8 cellular contexts compared by ENCODE assay signal in the genomic region with DNA sequence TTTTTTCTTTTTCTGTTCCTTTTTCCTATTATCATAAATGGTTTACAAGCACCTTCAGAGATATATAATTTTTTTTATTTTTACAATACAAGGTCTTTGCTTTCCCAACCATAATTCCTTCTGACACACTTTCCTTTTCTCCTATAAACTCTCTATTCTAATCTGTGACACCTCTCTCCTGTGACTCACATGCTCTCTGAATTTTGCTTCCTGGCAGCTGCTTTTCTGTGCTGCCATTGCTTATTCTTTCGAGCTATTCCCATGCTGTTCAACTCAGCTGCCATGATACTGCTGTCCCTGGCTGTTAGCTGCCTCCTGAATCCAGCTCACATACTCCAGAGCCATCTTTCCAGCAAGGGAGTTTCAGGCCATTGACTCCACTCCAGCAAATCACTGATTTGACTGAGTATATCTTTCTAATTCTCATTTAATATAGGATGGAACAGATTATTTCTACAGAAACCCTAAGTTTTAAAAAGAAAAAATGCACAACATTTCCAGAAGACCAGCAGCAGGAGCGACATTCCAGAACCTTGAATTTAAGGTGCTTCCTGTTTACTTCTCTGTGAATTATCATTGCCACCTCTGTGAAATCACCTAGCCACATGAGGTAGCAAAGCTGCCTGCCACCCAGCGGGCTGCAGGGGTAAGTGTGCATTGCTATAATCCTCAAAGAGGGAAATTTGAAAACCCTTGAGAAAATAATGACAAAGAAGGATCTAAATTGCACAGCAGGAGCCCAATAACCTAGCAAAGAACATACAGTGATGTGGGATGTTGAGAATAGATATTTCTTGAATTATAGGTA.
A peak's percentile ranks its signal among the peaks of the same experiment; 100 is the strongest.
DNase-seq lines count a peak whose midpoint lies in the region; ATAC-seq and TF ChIP-seq lines count a peak whose summit lies in the region.
"Not testable (repeated sequence)": the region's sequence is repeated elsewhere in the genome, so short reads cannot be mapped to it uniquely, and the experiment has no call there.

No MANE protein-coding gene starts in this region.

- intact Hi-C loops in mucosa of descending colon (cut with DNase I, micrococcal nuclease); transverse colon (cut with DNase I; ENCODE audit: low total_unique reads): not testable (repeated sequence)

- H3K9me3 ChIP-seq in endodermal cell (ENCODE audit: control insufficient read depth, low read length); iPS DF 6.9 (ENCODE audit: control insufficient read depth, insufficient read depth, low read length); mucosa of descending colon; transverse colon: not testable (repeated sequence)

- H3K36me3 Mint-ChIP-seq in endodermal cell (ENCODE audit: low read depth) = not testable (repeated sequence)

- H3K27me3 ChIP-seq in KMS-11 (ENCODE audit: insufficient read depth, low read depth); endodermal cell (ENCODE audit: control insufficient read depth, insufficient read depth, low read length, poor library complexity, severe bottlenecking); iPS DF 6.9 (ENCODE audit: control insufficient read depth, insufficient read depth, low read length); transverse colon: not testable (repeated sequence)

- not testable (repeated sequence) for H3K27me3 Mint-ChIP-seq in endodermal cell (ENCODE audit: insufficient read depth)

- in situ Hi-C loops in transverse colon (cut with MboI; ENCODE audit: low pct_ligation_motif_present in 1 of 4, low pct_unique_long_range_greater_than_20kb in 1 of 4, low sequenced_read_pairs in 3 of 4) = not testable (repeated sequence)

- not testable (repeated sequence) for H3K79me2 ChIP-seq in KMS-11 (ENCODE audit: insufficient read depth, low read depth)

- not testable (repeated sequence) for H3K4me1 Mint-ChIP-seq in endodermal cell

- DNase-seq in DMS53 treated with DMSO at 0.1 percent for 48 hours (lab: John Stamatoyannopoulos, UW; ENCODE audit: unreplicated experiment) = peak; percentile 16
- DNase-seq in NCI-H748 (lab: John Stamatoyannopoulos, UW; ENCODE audit: unreplicated experiment) = peak; percentile 6
- peak; percentile 0 for DNase-seq in SIG-M5 treated with dmso at 0.1 percent for 504 hours (lab: John Stamatoyannopoulos, UW; ENCODE audit: unreplicated experiment)
- DNase-seq in endodermal cell = peak; percentile 73
- DNase-seq in iPS DF 6.9 (ENCODE audit: low read depth, low spot score) = peak; percentile 16
- peak in 2 of 3 donors; percentile 53 to 58 for DNase-seq in mucosa of descending colon
- peak; percentile 41 for DNase-seq in transverse colon

- not testable (repeated sequence) for H3K4me1 ChIP-seq in KMS-11 (ENCODE audit: low read depth, poor library complexity, severe bottlenecking); endodermal cell (ENCODE audit: control insufficient read depth, insufficient read depth, low read length); iPS DF 6.9 (ENCODE audit: control insufficient read depth, insufficient read depth, low read length); mucosa of descending colon (ENCODE audit: low read depth); transverse colon

- TF ChIP-seq POLR2A in transverse colon (IDR thresholded peaks at IDR 0.05) = not testable (repeated sequence)

- H2AFZ ChIP-seq in KMS-11 (ENCODE audit: low read depth) = peak overlapping the region; percentile 54

- peak overlapping the region; percentile 78 for H3K27ac Mint-ChIP-seq in endodermal cell

- H3K4me3 Mint-ChIP-seq in endodermal cell = not testable (repeated sequence)

- not testable (repeated sequence) for H3K27ac ChIP-seq in KMS-11; endodermal cell (ENCODE audit: low read depth, low read length); iPS DF 6.9 (ENCODE audit: low read length); transverse colon

- 58 to 83% methylated on average over 1 to 2 of the region's 3 CpGs for WGBS in endodermal cell (ENCODE audit: insufficient coverage in 1 of 2, insufficient read length in 1 of 2), 2 experiments
- WGBS in iPS DF 6.9 (ENCODE audit: insufficient coverage, insufficient read length) = no CpG with 5 or more reads among the region's 3 CpGs
- WGBS in transverse colon (ENCODE audit: low coverage in 1 of 2), 2 donors = 17 to 32% methylated on average over 3 of the region's 3 CpGs

- H4K20me1 ChIP-seq in KMS-11 (ENCODE audit: insufficient read depth) = not testable (repeated sequence)

- H3K4me2 ChIP-seq in KMS-11 = not testable (repeated sequence)

- ATAC-seq in mucosa of descending colon = peak; percentile 96

- not testable (repeated sequence) for H3K9ac ChIP-seq in KMS-11; endodermal cell (ENCODE audit: extremely low read depth, low read length, poor library complexity, severe bottlenecking)

- H3K36me3 ChIP-seq in KMS-11 (ENCODE audit: insufficient read depth); endodermal cell (ENCODE audit: control insufficient read depth, insufficient read depth, low read length); iPS DF 6.9 (ENCODE audit: control insufficient read depth, insufficient read depth, low read length); mucosa of descending colon (ENCODE audit: low read depth); transverse colon: not testable (repeated sequence)

- not testable (repeated sequence) for H3K4me3 ChIP-seq in KMS-11 (IDR thresholded peaks at IDR 0.05; ENCODE audit: insufficient read depth, low read depth, low read length); endodermal cell (ENCODE audit: low read length); iPS DF 6.9 (ENCODE audit: low read length); mucosa of descending colon; transverse colon

- H3K9me3 Mint-ChIP-seq in endodermal cell = not testable (repeated sequence)

- not testable (repeated sequence) for TF ChIP-seq EP300 in transverse colon (IDR thresholded peaks at IDR 0.05; ENCODE audit: low read depth)

- not testable (repeated sequence) for TF ChIP-seq CTCF in KMS-11 (conservative IDR thresholded peaks at IDR 0.05; ENCODE audit: low read depth, low read length); mucosa of descending colon (IDR thresholded peaks at IDR 0.05)
- TF ChIP-seq CTCF in endodermal cell (conservative IDR thresholded peaks at IDR 0.05) (peak; percentile 67), transverse colon (IDR thresholded peaks at IDR 0.05) (peak in 1 of 5 experiments; percentile 24)

Comparison
In these comparisons a context has a peak if more than half of its experiments do, and no peak if none do; other contexts are left out.
1. DNase-seq: peak in every context shown above with its lines; median percentile 73 in endodermal cell; 56 in mucosa of descending colon; 41 in transverse colon; 16 in DMS53 treated with DMSO at 0.1 percent for 48 hours; 16 in iPS DF 6.9; 6 in NCI-H748; 0 in SIG-M5 treated with dmso at 0.1 percent for 504 hours.